18 cellular contexts compared by ENCODE assay signal in genomic region chr3:64612916-64613526, GRCh38.
A peak's percentile ranks its signal among the peaks of the same experiment; 100 is the strongest.
DNase-seq lines count a peak whose midpoint lies in the region; ATAC-seq, FAIRE-seq and TF ChIP-seq lines count a peak whose summit lies in the region.
"Had no signal": no experiment of that assay in that cellular context is flagged by ENCODE, and none has a peak within 500 bp of the region (broad histone marks: within the 10 kb centered on the region; RNA-seq: fewer than 3 reads in every experiment).

No MANE protein-coding gene starts in this region.

- in situ Hi-C loops in brain microvascular endothelial cell (cut with HindIII; ENCODE audit: low pct_ligation_motif_present, low sequenced_read_pairs) = no loop called here

- no peaks in the 10 kb centered on the region for H3K9me3 ChIP-seq in sigmoid colon
- no peaks in the 10 kb centered on the region for H3K9me3 ChIP-seq in CD8-positive, alpha-beta T cell (ENCODE audit: low read length)
- H3K9me3 ChIP-seq: MG63, neutrophil had no signal

- BruUV-seq in Calu3 (replicated peaks; lab: Mats Ljungman, UMichigan) = no TSS peak

- H3K27me3 ChIP-seq in brain microvascular endothelial cell (replicated peaks) (no peaks in the 10 kb centered on the region), sigmoid colon (no peaks in the 10 kb centered on the region)
- H3K27me3 ChIP-seq in CD8-positive, alpha-beta T cell (ENCODE audit: insufficient read depth, low read length) = no peaks in the 10 kb centered on the region
- H3K27me3 ChIP-seq: MG63, neutrophil had no signal

- peaks cover 0 to 33% (median 23%) of the 10 kb centered on the region in 4 donors for H3K4me1 ChIP-seq in sigmoid colon
- H3K4me1 ChIP-seq in CD8-positive, alpha-beta T cell (ENCODE audit: insufficient read depth, low read length) = no peaks in the 10 kb centered on the region

- POLR2A ChIA-PET in CD8-positive, alpha-beta T cell (lab: Charles Lee) = no interaction called here

- WGBS in sigmoid colon, 2 donors = 82 to 88% methylated on average over 11 of the region's 11 CpGs

- FAIRE-seq in HTR-8/SVneo (lab: Jason Lieb, UNC) = no peak

- H3K27ac Mint-ChIP-seq in Calu3 (ENCODE audit: unreplicated experiment) = peak overlapping the region; percentile 63
- no peak overlapping the region for H3K27ac Mint-ChIP-seq in CD8-positive, alpha-beta T cell
- H3K27ac Mint-ChIP-seq: B cell, immature natural killer cell, T-cell had no signal

- DNase-seq in Calu3 (peak; percentile 66), brain microvascular endothelial cell (peak; percentile 3), left lobe of liver (ENCODE audit: low spot score) (no peak), sigmoid colon (peak; percentile 65), HTR-8/SVneo (ENCODE audit: insufficient read length, low spot score) (no peak)
- DNase-seq in CD8-positive, alpha-beta T cell = no peak
- no peak for DNase-seq in stimulated activated CD4-positive, alpha-beta T cell treated with anti-CD3 and anti-CD28 coated beads, Interleukin-4, amount 100 ng/mL, for 24 hours
- DNase-seq in activated CD4-positive, alpha-beta T cell treated with anti-CD3 and anti-CD28 coated beads for 1 hour = no peak
- DNase-seq: activated CD4-positive, alpha-beta T cell treated with anti-CD3 and anti-CD28 coated beads, Interleukin-2, amount 50 U/mL, for 1 hour; EL; immature natural killer cell; MG63; stimulated activated CD4-positive, alpha-beta T cell treated with anti-CD3 and anti-CD28 coated beads, Interleukin-2, amount 100 ng/mL, for 24 hours; T-cell had no signal

- no peaks in the 10 kb centered on the region for H3K27me3 Mint-ChIP-seq in Calu3 (ENCODE audit: unreplicated experiment)
- no peaks in the 10 kb centered on the region for H3K27me3 Mint-ChIP-seq in CD8-positive, alpha-beta T cell (ENCODE audit: low read depth)
- H3K27me3 Mint-ChIP-seq: B cell; central memory CD8-positive, alpha-beta T cell; T-cell had no signal

- no peak overlapping the region for H3K4me3 Mint-ChIP-seq in Calu3 (ENCODE audit: low read depth, unreplicated experiment)
- H3K4me3 Mint-ChIP-seq in CD8-positive, alpha-beta T cell = no peak overlapping the region
- H3K4me3 Mint-ChIP-seq: B cell; central memory CD8-positive, alpha-beta T cell; immature natural killer cell; T-cell had no signal

- H3K36me3 ChIP-seq in brain microvascular endothelial cell (replicated peaks) (no peaks in the 10 kb centered on the region), sigmoid colon (peaks cover 0 to 6% (median 0%) of the 10 kb centered on the region in 4 donors)
- H3K36me3 ChIP-seq in CD8-positive, alpha-beta T cell (ENCODE audit: insufficient read depth, low read length) = no peaks in the 10 kb centered on the region
- H3K36me3 ChIP-seq: MG63, neutrophil had no signal

- TF ChIP-seq CTCF in Calu3 (IDR thresholded peaks at IDR 0.05; ENCODE audit: unreplicated experiment) (no peak), brain microvascular endothelial cell (IDR thresholded peaks at IDR 0.05; ENCODE audit: low read depth, low read length, missing control alignments) (no peak), sigmoid colon (IDR thresholded peaks at IDR 0.05) (no peak)
- TF ChIP-seq CTCF in CD8-positive, alpha-beta T cell (IDR thresholded peaks at IDR 0.05) = no peak

- H3K36me3 Mint-ChIP-seq in Calu3 (ENCODE audit: insufficient read depth, unreplicated experiment) = peaks cover 40% of the 10 kb centered on the region
- H3K36me3 Mint-ChIP-seq in CD8-positive, alpha-beta T cell = no peaks in the 10 kb centered on the region
- H3K36me3 Mint-ChIP-seq: T-cell had no signal

- no peak overlapping the region for H3K4me3 ChIP-seq in brain microvascular endothelial cell (ENCODE audit: low read depth, low read length)
- peak overlapping the region in 2 of 4 donors; percentile 27 for H3K4me3 ChIP-seq in sigmoid colon
- no peak overlapping the region for H3K4me3 ChIP-seq in CD8-positive, alpha-beta T cell (ENCODE audit: low read depth, low read length)
- H3K4me3 ChIP-seq: MG63 had no signal

- no peaks in the 10 kb centered on the region for H3K9me3 Mint-ChIP-seq in Calu3 (ENCODE audit: low read depth, unreplicated experiment)
- peaks cover 2% of the 10 kb centered on the region for H3K9me3 Mint-ChIP-seq in CD8-positive, alpha-beta T cell

- no peak for TF ChIP-seq EP300 in sigmoid colon (IDR thresholded peaks at IDR 0.05)

- peak; percentile 75 for ATAC-seq in left lobe of liver
- no peak for ATAC-seq in CD8-positive, alpha-beta T cell
- ATAC-seq: HCT116, T-cell had no signal

- TF ChIP-seq POLR2A in sigmoid colon (IDR thresholded peaks at IDR 0.05) = no peak

- H3K27ac ChIP-seq in brain microvascular endothelial cell (no peak overlapping the region), sigmoid colon (peak overlapping the region; percentile 85 to 94 (median 87))
- H3K27ac ChIP-seq in CD8-positive, alpha-beta T cell (ENCODE audit: low read depth, low read length) = no peak overlapping the region
- H3K27ac ChIP-seq: neutrophil had no signal

- intact Hi-C loops in Calu3 (cut with micrococcal nuclease; ENCODE audit: unreplicated experiment) (loop anchor here (5.0 kb wide), 1 partner anchor 54 kb away; no protein-coding TSS in a partner anchor), sigmoid colon (cut with DNase I) (loop anchor here (1.0 to 5.0 kb wide), 3 partner anchors 51 to 73 kb away; no protein-coding TSS in a partner anchor)
- intact Hi-C loops in CD8-positive, alpha-beta T cell (cut with DNase I, micrococcal nuclease) = no loop called here

- peaks cover 37% of the 10 kb centered on the region for H3K4me1 Mint-ChIP-seq in Calu3 (ENCODE audit: low read depth, unreplicated experiment)
- no peaks in the 10 kb centered on the region for H3K4me1 Mint-ChIP-seq in CD8-positive, alpha-beta T cell (ENCODE audit: low read depth)
- H3K4me1 Mint-ChIP-seq: B cell; central memory CD8-positive, alpha-beta T cell; immature natural killer cell; T-cell had no signal

- CTCF ChIA-PET in Calu3 (lab: Charles Lee) = interaction anchor here (0.5 kb wide), 1 partner anchor 1131 kb away, joined by 3 read pairs; no protein-coding TSS in a partner anchor
- CTCF ChIA-PET in CD8-positive, alpha-beta T cell (lab: Charles Lee) = no interaction called here

Comparison
In these comparisons a context has a peak if more than half of its experiments do, and no peak if none do; other contexts are left out.
1. DNase-seq: peak in Calu3 (single experiment), brain microvascular endothelial cell (single experiment) and sigmoid colon (single experiment); none in left lobe of liver (single experiment), CD8-positive, alpha-beta T cell (0 of 7), stimulated activated CD4-positive, alpha-beta T cell treated with anti-CD3 and anti-CD28 coated beads, Interleukin-4, amount 100 ng/mL, for 24 hours (single experiment), activated CD4-positive, alpha-beta T cell treated with anti-CD3 and anti-CD28 coated beads for 1 hour (single experiment) and HTR-8/SVneo (single experiment).
2. H3K27ac ChIP-seq: peak in sigmoid colon (4 of 4); none in brain microvascular endothelial cell (single experiment) and CD8-positive, alpha-beta T cell (single experiment).
3. intact Hi-C loops: an anchor here in Calu3 (5.0 kb wide) and sigmoid colon (1.0 to 5.0 kb wide); none called in CD8-positive, alpha-beta T cell.